Comparison of ENCODE assay signal across 29 cellular contexts in the genomic region with DNA sequence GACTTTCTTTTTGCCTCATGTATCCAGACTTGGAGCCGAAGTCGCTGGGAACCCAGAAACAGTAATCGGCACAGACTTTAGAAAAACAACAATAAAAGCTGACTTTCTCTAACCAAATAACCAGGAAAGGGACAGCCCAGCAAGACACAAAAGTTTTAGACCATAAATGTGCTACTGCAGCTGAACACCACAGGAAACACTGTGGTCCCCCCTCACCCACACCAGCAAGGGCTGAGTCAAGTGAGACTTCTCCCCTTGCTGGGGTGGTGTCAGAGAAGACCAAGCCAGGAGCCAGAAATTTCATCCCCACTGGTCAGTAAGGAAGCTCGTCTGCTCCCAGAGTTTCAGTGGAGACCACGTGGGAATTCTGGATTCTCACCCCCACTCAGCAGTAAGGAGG.
"Had no signal": no experiment of that assay in that cellular context is flagged by ENCODE, and none has a peak within 500 bp of the region (broad histone marks: within the 10 kb centered on the region; RNA-seq: fewer than 3 reads in every experiment).

No MANE protein-coding gene starts in this region.

- H3K4me1 ChIP-seq: breast epithelium, esophagus squamous epithelium, right atrium auricular region had no signal

- H3K27me3 ChIP-seq: breast epithelium, esophagus squamous epithelium, right atrium auricular region, tibial nerve had no signal

- H3K4me2 ChIP-seq: smooth muscle cell had no signal

- H3K27me3 Mint-ChIP-seq: activated CD4-positive, alpha-beta T cell treated with anti-CD3 and anti-CD28 coated beads, Interleukin-2, amount 10 ng/mL, durations not matched to agents 7 days and 5 days; activated naive CD4-positive, alpha-beta T cell treated with anti-CD3 and anti-CD28 coated beads, Interleukin-2, amount 10 ng/mL, durations not matched to agents 7 days and 5 days; activated T-cell treated with anti-CD3 and anti-CD28 coated beads, Interleukin-2, amount 50 U/mL, for 24 hours; dendritic cell treated with granulocyte-macrophage colony-stimulating factor and Interleukin-4, amounts not matched to agents 40 ng/mL and 50 ng/mL, for 4 days; naive B cell; stimulated activated naive B cell treated with anti-CD40 and anti-IgM and Interleukin-4, amounts not matched to agents 10 μg/mL and 1 μg/mL and 100 μg/mL, for 72 hours had no signal

- H3K9me3 ChIP-seq: breast epithelium, esophagus squamous epithelium, left ventricle myocardium inferior, right atrium auricular region, tibial nerve had no signal

- H3K9me3 Mint-ChIP-seq: activated CD4-positive, alpha-beta T cell treated with anti-CD3 and anti-CD28 coated beads, Interleukin-2, amount 10 ng/mL, durations not matched to agents 7 days and 5 days; activated naive CD4-positive, alpha-beta T cell treated with anti-CD3 and anti-CD28 coated beads, Interleukin-2, amount 10 ng/mL, durations not matched to agents 7 days and 5 days; activated T-cell treated with anti-CD3 and anti-CD28 coated beads, Interleukin-2, amount 50 U/mL, for 24 hours; dendritic cell treated with granulocyte-macrophage colony-stimulating factor and Interleukin-4, amounts not matched to agents 40 ng/mL and 50 ng/mL, for 4 days; stimulated activated naive B cell treated with anti-CD40 and anti-IgM and Interleukin-4, amounts not matched to agents 10 μg/mL and 1 μg/mL and 100 μg/mL, for 72 hours; T-helper 1 cell treated with Interleukin-12 subunit alpha and Interleukin-12 subunit beta and Interleukin-4 antibody, amounts not matched to agents 30 μg/mL and 1 μg/mL, for 36 hours had no signal

- H3K27ac Mint-ChIP-seq: activated CD4-positive, alpha-beta T cell treated with anti-CD3 and anti-CD28 coated beads, Interleukin-2, amount 10 ng/mL, durations not matched to agents 7 days and 5 days; activated naive CD4-positive, alpha-beta T cell treated with anti-CD3 and anti-CD28 coated beads, Interleukin-2, amount 10 ng/mL, durations not matched to agents 7 days and 5 days; activated T-cell treated with anti-CD3 and anti-CD28 coated beads, Interleukin-2, amount 50 U/mL, for 24 hours; dendritic cell treated with granulocyte-macrophage colony-stimulating factor and Interleukin-4, amounts not matched to agents 40 ng/mL and 50 ng/mL, for 4 days; stimulated activated naive B cell treated with anti-CD40 and anti-IgM and Interleukin-4, amounts not matched to agents 10 μg/mL and 1 μg/mL and 100 μg/mL, for 72 hours; T-helper 1 cell treated with Interleukin-12 subunit alpha and Interleukin-12 subunit beta and Interleukin-4 antibody, amounts not matched to agents 30 μg/mL and 1 μg/mL, for 36 hours had no signal

- H3K4me3 ChIP-seq: breast epithelium, esophagus squamous epithelium, left ventricle myocardium inferior, lung, right atrium auricular region, smooth muscle cell, tibial nerve had no signal

- H3K4me1 Mint-ChIP-seq: naive B cell had no signal

- DNase-seq: activated CD4-positive, alpha-beta T cell treated with anti-CD3 and anti-CD28 coated beads, Interleukin-2, amount 10 ng/mL, durations not matched to agents 7 days and 5 days; activated CD8-positive, alpha-beta memory T cell treated with anti-CD3 and anti-CD28 coated beads for 24 hours; activated CD8-positive, alpha-beta memory T cell treated with anti-CD3 and anti-CD28 coated beads, Interleukin-2, amount 50 U/mL, for 48 hours; activated gamma-delta T cell; activated naive CD4-positive, alpha-beta T cell treated with anti-CD3 and anti-CD28 coated beads, Interleukin-2, amount 10 ng/mL, durations not matched to agents 7 days and 5 days; activated T-cell treated with anti-CD3 and anti-CD28 coated beads, Interleukin-2, amount 50 U/mL, for 24 hours; amygdala; central memory CD4-positive, alpha-beta T cell; esophagus squamous epithelium; foreskin melanocyte; islet precursor cell; left ventricle myocardium inferior; naive B cell; stimulated activated CD4-positive, alpha-beta T cell treated with anti-CD3 and anti-CD28 coated beads, Interleukin-1b, Interleukin-23, amount 100 ng/mL, for 48 hours; stimulated activated CD4-positive, alpha-beta T cell treated with anti-CD3 and anti-CD28 coated beads, Interleukin-4, amount 100 ng/mL, for 4 hours; stimulated activated CD8-positive, alpha-beta memory T cell treated with anti-CD3 and anti-CD28 coated beads, Interleukin-4, amount 100 ng/mL, for 48 hours; stimulated activated naive B cell treated with anti-CD40 and anti-IgM and Interleukin-4, amounts not matched to agents 10 μg/mL and 1 μg/mL and 100 μg/mL, for 72 hours; T1000; WERI-Rb-1 had no signal

- FAIRE-seq: endometrium had no signal

- H3K27ac ChIP-seq: breast epithelium, epithelial cell of prostate, esophagus squamous epithelium, left ventricle myocardium inferior, right atrium auricular region, tibial nerve, WERI-Rb-1 had no signal

- ATAC-seq: activated CD4-positive, CD25-positive, alpha-beta regulatory T cell treated with anti-CD3 and anti-CD28 coated beads, Interleukin-2, amount 50 U/mL, for 24 hours; stimulated activated naive B cell treated with anti-CD40 and anti-IgM and Interleukin-4, amounts not matched to agents 10 μg/mL and 1 μg/mL and 100 μg/mL, for 72 hours had no signal

- H3K4me3 Mint-ChIP-seq: activated CD4-positive, alpha-beta T cell treated with anti-CD3 and anti-CD28 coated beads, Interleukin-2, amount 10 ng/mL, durations not matched to agents 7 days and 5 days; activated naive CD4-positive, alpha-beta T cell treated with anti-CD3 and anti-CD28 coated beads, Interleukin-2, amount 10 ng/mL, durations not matched to agents 7 days and 5 days; activated T-cell treated with anti-CD3 and anti-CD28 coated beads, Interleukin-2, amount 50 U/mL, for 24 hours; dendritic cell treated with granulocyte-macrophage colony-stimulating factor and Interleukin-4, amounts not matched to agents 40 ng/mL and 50 ng/mL, for 4 days; naive B cell; stimulated activated naive B cell treated with anti-CD40 and anti-IgM and Interleukin-4, amounts not matched to agents 10 μg/mL and 1 μg/mL and 100 μg/mL, for 72 hours; T-helper 1 cell treated with Interleukin-12 subunit alpha and Interleukin-12 subunit beta and Interleukin-4 antibody, amounts not matched to agents 30 μg/mL and 1 μg/mL, for 36 hours had no signal
